8 cellular contexts compared by ENCODE assay signal in genomic region chr20:48635791-48636267, GRCh38.
DNase-seq lines count a peak whose midpoint lies in the region; ATAC-seq lines count a peak whose summit lies in the region.

No MANE protein-coding gene starts in this region.

- peak overlapping the region; percentile 79 for H3K27ac Mint-ChIP-seq in activated CD4-positive, alpha-beta T cell treated with anti-CD3 and anti-CD28 coated beads, Interleukin-2, amount 10 ng/mL, durations not matched to agents 24 days and 14 days
- peak overlapping the region; percentile 16 for H3K27ac Mint-ChIP-seq in dendritic cell treated with granulocyte-macrophage colony-stimulating factor and Interleukin-4, amounts not matched to agents 40 ng/mL and 50 ng/mL, for 4 days

- H3K4me1 Mint-ChIP-seq in activated CD4-positive, alpha-beta T cell treated with anti-CD3 and anti-CD28 coated beads, Interleukin-2, amount 10 ng/mL, durations not matched to agents 24 days and 14 days = peaks cover 5% of the 10 kb centered on the region
- peaks cover 51% of the 10 kb centered on the region for H3K4me1 Mint-ChIP-seq in dendritic cell treated with granulocyte-macrophage colony-stimulating factor and Interleukin-4, amounts not matched to agents 40 ng/mL and 50 ng/mL, for 4 days (ENCODE audit: low read depth)

- no peaks in the 10 kb centered on the region for H3K27me3 Mint-ChIP-seq in activated CD4-positive, alpha-beta T cell treated with anti-CD3 and anti-CD28 coated beads, Interleukin-2, amount 10 ng/mL, durations not matched to agents 24 days and 14 days
- H3K27me3 Mint-ChIP-seq in dendritic cell treated with granulocyte-macrophage colony-stimulating factor and Interleukin-4, amounts not matched to agents 40 ng/mL and 50 ng/mL, for 4 days = no peaks in the 10 kb centered on the region

- H3K9me3 Mint-ChIP-seq in activated CD4-positive, alpha-beta T cell treated with anti-CD3 and anti-CD28 coated beads, Interleukin-2, amount 10 ng/mL, durations not matched to agents 24 days and 14 days = no peaks in the 10 kb centered on the region
- no peaks in the 10 kb centered on the region for H3K9me3 Mint-ChIP-seq in dendritic cell treated with granulocyte-macrophage colony-stimulating factor and Interleukin-4, amounts not matched to agents 40 ng/mL and 50 ng/mL, for 4 days

- peaks cover 50% of the 10 kb centered on the region for H3K36me3 Mint-ChIP-seq in activated CD4-positive, alpha-beta T cell treated with anti-CD3 and anti-CD28 coated beads, Interleukin-2, amount 10 ng/mL, durations not matched to agents 24 days and 14 days (ENCODE audit: low read depth)
- peaks cover 100% of the 10 kb centered on the region for H3K36me3 Mint-ChIP-seq in dendritic cell treated with granulocyte-macrophage colony-stimulating factor and Interleukin-4, amounts not matched to agents 40 ng/mL and 50 ng/mL, for 4 days (ENCODE audit: low read depth)

- DNase-seq in NK-92 treated with Interleukin-12 subunit alpha and Interleukin-12 subunit beta, amount 100 ng/mL, for 24 hours (lab: John Stamatoyannopoulos, UW) = peak; percentile 33
- DNase-seq in NK-92 (lab: John Stamatoyannopoulos, UW; ENCODE audit: unreplicated experiment) = no peak
- DNase-seq in NCI-H2171 (lab: John Stamatoyannopoulos, UW) = peak; percentile 40
- peak; percentile 91 for DNase-seq in activated CD4-positive, alpha-beta T cell treated with anti-CD3 and anti-CD28 coated beads, Interleukin-2, amount 10 ng/mL, durations not matched to agents 24 days and 14 days
- DNase-seq in medulla oblongata (ENCODE audit: extremely low spot score) = peak; percentile 82
- peak; percentile 11 to 53 for DNase-seq in stimulated activated CD8-positive, alpha-beta memory T cell treated with anti-CD3 and anti-CD28 coated beads, Interleukin-7, amount 100 ng/mL, for 1 hour (ENCODE audit: low read depth in 2 of 2)

- intact Hi-C loops in activated CD4-positive, alpha-beta T cell treated with anti-CD3 and anti-CD28 coated beads, Interleukin-2, amount 10 ng/mL, durations not matched to agents 24 days and 14 days (cut with micrococcal nuclease) = loop anchor here (1.0 to 2.0 kb wide), 2 partner anchors 21 to 269 kb away; no protein-coding TSS in a partner anchor
- intact Hi-C loops in dendritic cell treated with granulocyte-macrophage colony-stimulating factor and Interleukin-4, amounts not matched to agents 40 ng/mL and 50 ng/mL, for 4 days (cut with micrococcal nuclease) = no loop called here

- ATAC-seq in HG02840 (IDR thresholded peaks at IDR 0.05; ENCODE audit: low FRiP score, unreplicated experiment) = no peak

- H3K4me3 Mint-ChIP-seq in activated CD4-positive, alpha-beta T cell treated with anti-CD3 and anti-CD28 coated beads, Interleukin-2, amount 10 ng/mL, durations not matched to agents 24 days and 14 days = no peak overlapping the region
- no peak overlapping the region for H3K4me3 Mint-ChIP-seq in dendritic cell treated with granulocyte-macrophage colony-stimulating factor and Interleukin-4, amounts not matched to agents 40 ng/mL and 50 ng/mL, for 4 days
